ENCODE assay signal across 9 cellular contexts in the genomic region with DNA sequence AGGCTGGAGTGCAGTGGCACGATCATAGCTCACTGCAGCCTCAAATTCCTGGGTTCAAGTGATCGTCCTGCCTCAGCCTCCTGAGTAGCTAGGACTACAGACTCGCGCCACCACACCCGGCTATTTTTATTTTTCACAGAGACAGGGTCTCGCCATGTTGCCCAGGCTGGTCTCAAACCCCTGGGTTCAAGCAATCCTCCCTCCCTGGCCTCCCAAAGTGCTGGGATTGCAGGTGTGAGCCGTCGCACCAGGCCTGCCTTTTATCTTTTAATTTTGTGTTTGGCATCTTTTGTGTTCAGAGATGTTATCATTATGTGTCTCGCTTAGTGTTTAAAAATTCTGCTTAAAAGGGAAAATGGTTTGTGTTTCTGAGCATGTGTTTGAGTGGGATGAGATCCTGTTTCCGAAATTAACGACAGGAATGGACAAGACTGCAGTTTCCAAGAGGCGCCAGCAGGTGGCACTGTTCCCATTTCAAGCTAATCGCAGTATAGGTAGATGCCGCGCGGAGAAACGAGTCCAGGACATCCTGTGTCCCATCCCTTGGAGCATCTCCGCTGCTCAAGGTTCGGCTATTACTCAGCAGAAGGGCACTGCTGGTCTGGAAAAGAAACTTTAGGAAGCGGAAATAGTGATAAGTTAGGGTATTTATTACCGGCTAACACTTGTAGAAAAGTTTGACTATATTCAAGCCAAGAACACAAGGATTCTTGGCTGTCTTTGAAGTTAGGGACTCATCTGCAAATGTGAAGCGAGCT. TPM values are rescaled to one million over a fixed set of nuclear protein-coding genes. Genes with fewer than 3 reads are reported as not detected.
DNase-seq lines count a peak whose midpoint lies in the region; ATAC-seq and FAIRE-seq lines count a peak whose summit lies in the region.
"Had no signal": no experiment of that assay in that cellular context is flagged by ENCODE, and none has a peak within 500 bp of the region (broad histone marks: within the 10 kb centered on the region; RNA-seq: fewer than 3 reads in every experiment).

No MANE protein-coding gene starts in this region.

- no peak for FAIRE-seq in small intestine (lab: Jason Lieb, UNC)

- WGBS in small intestine, 3 donors, result 26 to 32% (median 28%) methylated on average over 22 of the region's 22 CpGs

- no peak overlapping the region for H3K27ac ChIP-seq in small intestine (ENCODE audit: low read depth in 1 of 2, low read length in 1 of 2)
- H3K27ac ChIP-seq: BLaER1 treated with 17β-estradiol and CSF1 and Interleukin-3, amounts not matched to agents 10 nM and 100 nM had no signal

- no peaks in the 10 kb centered on the region for H3K36me3 ChIP-seq in small intestine (ENCODE audit: control insufficient read depth in 2 of 2, insufficient read depth in 2 of 2, low read length in 2 of 2)
- H3K36me3 ChIP-seq: BLaER1 treated with 17β-estradiol and CSF1 and Interleukin-3, amounts not matched to agents 10 nM and 100 nM had no signal

- no peaks in the 10 kb centered on the region for H3K4me1 ChIP-seq in small intestine (ENCODE audit: control insufficient read depth in 2 of 2, insufficient read depth in 1 of 2, low read depth in 1 of 2, low read length in 1 of 2)
- H3K4me1 ChIP-seq: BLaER1 treated with 17β-estradiol and CSF1 and Interleukin-3, amounts not matched to agents 10 nM and 100 nM had no signal

- no peaks in the 10 kb centered on the region for H3K27me3 ChIP-seq in small intestine (ENCODE audit: control insufficient read depth in 2 of 2, insufficient read depth in 2 of 2, low read length in 2 of 2)
- H3K27me3 ChIP-seq: BLaER1 treated with 17β-estradiol and CSF1 and Interleukin-3, amounts not matched to agents 10 nM and 100 nM had no signal

- no peaks in the 10 kb centered on the region for H3K9me3 ChIP-seq in small intestine (ENCODE audit: control insufficient read depth, low read depth)
- H3K9me3 ChIP-seq: BLaER1 treated with 17β-estradiol and CSF1 and Interleukin-3, amounts not matched to agents 10 nM and 100 nM had no signal

- no peak overlapping the region for H3K4me3 ChIP-seq in small intestine (ENCODE audit: low read depth in 1 of 2, low read length in 2 of 2)
- H3K4me3 ChIP-seq: BLaER1 treated with 17β-estradiol and CSF1 and Interleukin-3, amounts not matched to agents 10 nM and 100 nM had no signal

- peak; percentile 87 for ATAC-seq in HG02884 (IDR thresholded peaks at IDR 0.05; ENCODE audit: unreplicated experiment)

- DNase-seq in NCI-H82 (lab: John Stamatoyannopoulos, UW), result peak; percentile 78
- no peak for DNase-seq in NCI-H82 treated with DMSO at 0.1 percent for 48 hours (lab: John Stamatoyannopoulos, UW; ENCODE audit: unreplicated experiment)
- peak; percentile 64 to 69 for DNase-seq in NCI-H187 (lab: John Stamatoyannopoulos, UW)
- peak; percentile 62 for DNase-seq in T1000 (lab: John Stamatoyannopoulos, UW)
- DNase-seq in astrocyte of the hippocampus (ENCODE audit: low read depth, low spot score), result peak; percentile 83
- DNase-seq in hypothalamus (lab: John Stamatoyannopoulos, UW), result peak in 50 of 51 donors; percentile 3 to 86 (median 59)
- peak; percentile 70 for DNase-seq in small intestine

RNA-seq across cellular contexts. Expression of a gene that starts 23.0 kb away (rescaled TPM):
- 10 to 100 TPM in 2 of 3 donors, 1 to 10 TPM in 1; 8.3 to 15.5 (median 10.5) TPM for polyA plus RNA-seq in small intestine
